In genomic region chr2:237636578-237636977, GRCh38 we compare ENCODE assay signal across 20 cellular contexts. TPM values are rescaled to one million over a fixed set of nuclear protein-coding genes. Genes with fewer than 3 reads are reported as not detected.
A peak's percentile ranks its signal among the peaks of the same experiment; 100 is the strongest.
DNase-seq lines count a peak whose midpoint lies in the region; ATAC-seq and TF ChIP-seq lines count a peak whose summit lies in the region.
"Had no signal": no experiment of that assay in that cellular context is flagged by ENCODE, and none has a peak within 500 bp of the region (broad histone marks: within the 10 kb centered on the region; RNA-seq: fewer than 3 reads in every experiment).

No MANE protein-coding gene starts in this region.

- H3K9ac ChIP-seq in BLaER1, result no peak overlapping the region

- no peak overlapping the region for H3K4me3 Mint-ChIP-seq in CD8-positive, alpha-beta memory T cell
- H3K4me3 Mint-ChIP-seq in stimulated activated memory B cell treated with anti-CD40 and anti-IgM and Interleukin-4, amounts not matched to agents 10 μg/mL and 1 μg/mL and 100 μg/mL, for 72 hours, result no peak overlapping the region
- H3K4me3 Mint-ChIP-seq: CD4-positive, alpha-beta memory T cell had no signal

- H3K9me3 ChIP-seq in BLaER1 (peaks cover 32% of the 10 kb centered on the region), gastrocnemius medialis (no peaks in the 10 kb centered on the region)
- H3K9me3 ChIP-seq in CD8-positive, alpha-beta memory T cell (ENCODE audit: low read length), result no peaks in the 10 kb centered on the region

- H3K4me2 ChIP-seq in BLaER1, result 0 out of 2 replicates have a peak overlapping the region, but pooled peaks have one; percentile 29

- peaks cover 60% of the 10 kb centered on the region for H4K20me1 ChIP-seq in BLaER1

- peaks cover 17 to 31% of the 10 kb centered on the region in 2 donors for H3K27me3 Mint-ChIP-seq in CD8-positive, alpha-beta memory T cell
- H3K27me3 Mint-ChIP-seq in stimulated activated memory B cell treated with anti-CD40 and anti-IgM and Interleukin-4, amounts not matched to agents 10 μg/mL and 1 μg/mL and 100 μg/mL, for 72 hours, result peaks cover 79% of the 10 kb centered on the region

- H3K9me3 Mint-ChIP-seq in CD8-positive, alpha-beta memory T cell, result peaks cover 5 to 12% (median 9%) of the 10 kb centered on the region in 5 donors
- H3K9me3 Mint-ChIP-seq in stimulated activated memory B cell treated with anti-CD40 and anti-IgM and Interleukin-4, amounts not matched to agents 10 μg/mL and 1 μg/mL and 100 μg/mL, for 72 hours, result peaks cover 8% of the 10 kb centered on the region

- POLR2A ChIA-PET in CD8-positive, alpha-beta memory T cell (lab: Charles Lee), result no interaction called here

- H3K27me3 ChIP-seq in BLaER1, result no peaks in the 10 kb centered on the region
- peaks cover 8% of the 10 kb centered on the region for H3K27me3 ChIP-seq in CD8-positive, alpha-beta memory T cell (ENCODE audit: insufficient read depth, low read length, poor library complexity, severe bottlenecking)
- no peaks in the 10 kb centered on the region for H3K27me3 ChIP-seq in gastrocnemius medialis

- H3K4me3 ChIP-seq in BLaER1 (no peak overlapping the region), gastrocnemius medialis (no peak overlapping the region)
- no peak overlapping the region for H3K4me3 ChIP-seq in CD8-positive, alpha-beta memory T cell (ENCODE audit: low read length)
- H3K4me3 ChIP-seq: GM12878 had no signal

- CTCF ChIA-PET in CD8-positive, alpha-beta memory T cell (lab: Charles Lee), result interaction anchor here (1.2 kb wide), 1 partner anchor 10 kb away, joined by 3 read pairs; no protein-coding TSS in a partner anchor

- H3K4me1 Mint-ChIP-seq in CD8-positive, alpha-beta memory T cell, result peaks cover 7 to 8% (median 7%) of the 10 kb centered on the region in 3 donors
- H3K4me1 Mint-ChIP-seq in stimulated activated memory B cell treated with anti-CD40 and anti-IgM and Interleukin-4, amounts not matched to agents 10 μg/mL and 1 μg/mL and 100 μg/mL, for 72 hours, result peaks cover 10% of the 10 kb centered on the region

- peaks cover 0 to 27% (median 2%) of the 10 kb centered on the region in 3 donors for H3K36me3 Mint-ChIP-seq in CD8-positive, alpha-beta memory T cell
- H3K36me3 Mint-ChIP-seq in stimulated activated memory B cell treated with anti-CD40 and anti-IgM and Interleukin-4, amounts not matched to agents 10 μg/mL and 1 μg/mL and 100 μg/mL, for 72 hours, result no peaks in the 10 kb centered on the region

- H3K27ac ChIP-seq in BLaER1 (no peak overlapping the region), gastrocnemius medialis (peak overlapping the region; percentile 88 to 96 (median 94))
- no peak overlapping the region for H3K27ac ChIP-seq in CD8-positive, alpha-beta memory T cell (ENCODE audit: low read depth, low read length)
- H3K27ac ChIP-seq: RWPE1 had no signal

- peak overlapping the region in 5 of 8 donors; percentile 1 to 86 (median 32) for H3K27ac Mint-ChIP-seq in CD8-positive, alpha-beta memory T cell
- no peak overlapping the region for H3K27ac Mint-ChIP-seq in stimulated activated memory B cell treated with anti-CD40 and anti-IgM and Interleukin-4, amounts not matched to agents 10 μg/mL and 1 μg/mL and 100 μg/mL, for 72 hours

- peaks cover 65% of the 10 kb centered on the region for H3K4me1 ChIP-seq in BLaER1
- H3K4me1 ChIP-seq in CD8-positive, alpha-beta memory T cell (ENCODE audit: insufficient read depth, low read length), result no peaks in the 10 kb centered on the region
- peaks cover 70 to 79% of the 10 kb centered on the region in 2 donors for H3K4me1 ChIP-seq in gastrocnemius medialis

- TF ChIP-seq CTCF in gastrocnemius medialis (IDR thresholded peaks at IDR 0.05 in 4 of 5, conservative IDR thresholded peaks at IDR 0.05 in 1 of 5), result no peak

- DNase-seq in CD8-positive, alpha-beta memory T cell, result no peak
- peak; percentile 39 for DNase-seq in mesenteric fat pad (ENCODE audit: low spot score)
- no peak for DNase-seq in gastrocnemius medialis
- no peak for DNase-seq in cortex of kidney (lab: John Stamatoyannopoulos, UW)
- DNase-seq in NCI-H2171 treated with DMSO at 0.1 percent for 48 hours (lab: John Stamatoyannopoulos, UW), result no peak
- DNase-seq: CD4-positive, alpha-beta memory T cell; DND-41; KG1; NCI-H1092; NCI-H2029; NCI-H226; NCI-H510A treated with DMSO at 0.1 percent for 48 hours; NCI-H748 treated with DMSO at 0.1 percent for 48 hours; NK-92 treated with Interleukin-12 subunit alpha and Interleukin-12 subunit beta, amount 100 ng/mL, for 24 hours; SHP77 treated with DMSO at 0.1 percent for 48 hours had no signal

- intact Hi-C loops in gastrocnemius medialis (cut with DNase I; ENCODE audit: low total_unique reads), result loop anchor here (10.0 kb wide), 1 partner anchor 1392 kb away; no protein-coding TSS in a partner anchor

- peaks cover 62% of the 10 kb centered on the region for H3K36me3 ChIP-seq in BLaER1
- no peaks in the 10 kb centered on the region for H3K36me3 ChIP-seq in CD8-positive, alpha-beta memory T cell (ENCODE audit: insufficient read depth, low read length)
- no peaks in the 10 kb centered on the region for H3K36me3 ChIP-seq in gastrocnemius medialis

- no peak for TF ChIP-seq POLR2A in gastrocnemius medialis (IDR thresholded peaks at IDR 0.05)

- ATAC-seq in gastrocnemius medialis, result no peak
- no peak for ATAC-seq in stimulated activated memory B cell treated with anti-CD40 and anti-IgM and Interleukin-4, amounts not matched to agents 10 μg/mL and 1 μg/mL and 100 μg/mL, for 72 hours
- ATAC-seq: GM12878 had no signal

- in situ Hi-C loops in gastrocnemius medialis (cut with MboI; ENCODE audit: low sequenced_read_pairs in 4 of 4), result no loop called here

RNA-seq across cellular contexts. Expression of gene LRRFIP1, which starts 9.2 kb away (rescaled TPM):
- total RNA-seq in CD8-positive, alpha-beta memory T cell, result 100 to 1,000 TPM; 188 to 192 TPM
- polyA plus RNA-seq in CD8-positive, alpha-beta memory T cell, result 128 TPM
- 144 TPM for total RNA-seq in mesenteric fat pad
- 10 to 100 TPM; 37.9 to 74.1 (median 54.0) TPM for total RNA-seq in gastrocnemius medialis

RNA-seq across cellular contexts. Expression of gene RAB17, which starts 46.0 kb away (rescaled TPM):
- total RNA-seq in CD8-positive, alpha-beta memory T cell, result not detected
- not detected for polyA plus RNA-seq in CD8-positive, alpha-beta memory T cell
- total RNA-seq in mesenteric fat pad (0.87 TPM), gastrocnemius medialis (1 to 10 TPM in 1 of 4 donors, under 1 TPM in 1, not detected in 2; 0.42 to 1.3 TPM)
- total RNA-seq: CD4-positive, alpha-beta memory T cell; H4 had no signal
- polyA plus RNA-seq: CD4-positive, alpha-beta memory T cell had no signal

Comparison
In these comparisons a context has a peak if more than half of its experiments do, and no peak if none do; other contexts are left out.
1. H3K27ac ChIP-seq: peak in gastrocnemius medialis (4 of 4); none in BLaER1 (single experiment) and CD8-positive, alpha-beta memory T cell (single experiment).